35 cellular contexts compared by ENCODE assay signal in genomic region chr2:231029563-231029962, GRCh38. TPM values are rescaled to one million over a fixed set of nuclear protein-coding genes. Genes with fewer than 3 reads are reported as not detected.
"Had no signal": no experiment of that assay in that cellular context is flagged by ENCODE, and none has a peak within 500 bp of the region (broad histone marks: within the 10 kb centered on the region; RNA-seq: fewer than 3 reads in every experiment).

No MANE protein-coding gene starts in this region.

- H3K4me3 Mint-ChIP-seq: activated B cell treated with CpG ODN at 0.5 μM for 24 hours; activated CD4-positive, alpha-beta memory T cell treated with anti-CD3 and anti-CD28 coated beads for 36 hours; activated CD4-positive, alpha-beta T cell treated with anti-CD3 and anti-CD28 coated beads, Interleukin-2, amount 10 ng/mL, durations not matched to agents 24 days and 14 days; activated naive CD4-positive, alpha-beta T cell treated with anti-CD3 and anti-CD28 coated beads, Interleukin-2, amount 10 ng/mL, durations not matched to agents 7 days and 5 days; activated naive CD8-positive, alpha-beta T cell; activated naive CD8-positive, alpha-beta T cell treated with anti-CD3 and anti-CD28 coated beads, Interleukin-2, amount 50 U/mL, for 24 hours; activated T-cell treated with anti-CD3 and anti-CD28 coated beads, Interleukin-2, amount 50 U/mL, for 4 hours; activated T-helper 1 cell treated with anti-CD3 and anti-CD28 coated beads, Interleukin-12 subunit alpha, Interleukin-12 subunit beta, Interleukin-2, Interleukin-4 antibody, amounts not matched to agents 30 ng/mL and 10 ng/mL and 1 ng/mL, durations not matched to agents 14 hours and 24 hours and 36 hours; brain; T-cell; T-helper 17 cell had no signal

- DNase-seq: activated B cell treated with CpG ODN at 0.5 μM for 24 hours; activated CD4-positive, alpha-beta memory T cell treated with anti-CD3 and anti-CD28 coated beads for 36 hours; activated CD4-positive, alpha-beta T cell treated with anti-CD3 and anti-CD28 coated beads, Interleukin-2, amount 10 ng/mL, durations not matched to agents 24 days and 14 days; activated CD4-positive, CD25-positive, alpha-beta regulatory T cell treated with anti-CD3 and anti-CD28 coated beads, Interleukin-2, amount 50 U/mL, for 72 hours; activated CD8-positive, alpha-beta memory T cell treated with anti-CD3 and anti-CD28 coated beads, Interleukin-2, amount 50 U/mL, for 4 hours; activated effector memory CD4-positive, alpha-beta T cell treated with Interleukin-2 at 50 U/mL for 16 hours; activated naive CD4-positive, alpha-beta T cell treated with anti-CD3 and anti-CD28 coated beads, Interleukin-2, amount 10 ng/mL, durations not matched to agents 7 days and 5 days; activated naive CD8-positive, alpha-beta T cell treated with anti-CD3 and anti-CD28 coated beads, Interleukin-2, amount 50 U/mL, for 24 hours; activated T-cell treated with anti-CD3 and anti-CD28 coated beads for 4 hours; activated T-cell treated with anti-CD3 and anti-CD28 coated beads, Interleukin-2, amount 50 U/mL, for 4 hours; NCI-H1092 treated with DMSO at 0.1 percent for 48 hours; NCI-H1417; NCI-H146; NCI-H187; NCI-H2029 treated with DMSO at 0.1 percent for 48 hours; NCI-H2107; NCI-H2171; NCI-H510A; NCI-H526; NCI-H748 treated with DMSO at 0.1 percent for 48 hours; NK-92 treated with Interleukin-12 subunit alpha and Interleukin-12 subunit beta, amount 100 ng/mL, for 24 hours; PC-3; Peyer's patch; RPMI8226; SHP77 treated with DMSO at 0.1 percent for 48 hours; T-cell; T-helper 17 cell had no signal

- H3K4me1 ChIP-seq: Peyer's patch had no signal

- H3K4me3 ChIP-seq: Peyer's patch had no signal

- H3K9me3 Mint-ChIP-seq: activated B cell treated with CpG ODN at 0.5 μM for 24 hours; activated CD4-positive, alpha-beta memory T cell treated with anti-CD3 and anti-CD28 coated beads for 36 hours; activated CD4-positive, alpha-beta T cell treated with anti-CD3 and anti-CD28 coated beads, Interleukin-2, amount 10 ng/mL, durations not matched to agents 24 days and 14 days; activated naive CD4-positive, alpha-beta T cell treated with anti-CD3 and anti-CD28 coated beads, Interleukin-2, amount 10 ng/mL, durations not matched to agents 7 days and 5 days; activated naive CD8-positive, alpha-beta T cell treated with anti-CD3 and anti-CD28 coated beads, Interleukin-2, amount 50 U/mL, for 24 hours; activated T-cell treated with anti-CD3 and anti-CD28 coated beads, Interleukin-2, amount 50 U/mL, for 4 hours; activated T-helper 1 cell treated with anti-CD3 and anti-CD28 coated beads, Interleukin-12 subunit alpha, Interleukin-12 subunit beta, Interleukin-2, Interleukin-4 antibody, amounts not matched to agents 30 ng/mL and 10 ng/mL and 1 ng/mL, durations not matched to agents 14 hours and 24 hours and 36 hours; T-cell had no signal

- H3K4me1 Mint-ChIP-seq: activated CD4-positive, alpha-beta T cell treated with anti-CD3 and anti-CD28 coated beads, Interleukin-2, amount 10 ng/mL, durations not matched to agents 24 days and 14 days; activated naive CD4-positive, alpha-beta T cell treated with anti-CD3 and anti-CD28 coated beads, Interleukin-2, amount 10 ng/mL, durations not matched to agents 7 days and 5 days; activated naive CD8-positive, alpha-beta T cell treated with anti-CD3 and anti-CD28 coated beads, Interleukin-2, amount 50 U/mL, for 24 hours; brain; T-helper 17 cell had no signal

- H3K27ac Mint-ChIP-seq: activated B cell treated with CpG ODN at 0.5 μM for 24 hours; activated CD4-positive, alpha-beta memory T cell treated with anti-CD3 and anti-CD28 coated beads for 36 hours; activated CD4-positive, alpha-beta T cell treated with anti-CD3 and anti-CD28 coated beads, Interleukin-2, amount 10 ng/mL, durations not matched to agents 24 days and 14 days; activated naive CD4-positive, alpha-beta T cell treated with anti-CD3 and anti-CD28 coated beads, Interleukin-2, amount 10 ng/mL, durations not matched to agents 7 days and 5 days; activated naive CD8-positive, alpha-beta T cell; activated naive CD8-positive, alpha-beta T cell treated with anti-CD3 and anti-CD28 coated beads, Interleukin-2, amount 50 U/mL, for 24 hours; activated T-helper 1 cell treated with anti-CD3 and anti-CD28 coated beads, Interleukin-12 subunit alpha, Interleukin-12 subunit beta, Interleukin-2, Interleukin-4 antibody, amounts not matched to agents 30 ng/mL and 10 ng/mL and 1 ng/mL, durations not matched to agents 14 hours and 24 hours and 36 hours; brain; T-cell; T-helper 17 cell had no signal

- H3K27ac ChIP-seq: Peyer's patch, VCaP had no signal

- H3K36me3 Mint-ChIP-seq: activated CD4-positive, alpha-beta memory T cell treated with anti-CD3 and anti-CD28 coated beads for 36 hours; activated naive CD4-positive, alpha-beta T cell treated with anti-CD3 and anti-CD28 coated beads, Interleukin-2, amount 10 ng/mL, durations not matched to agents 7 days and 5 days; activated naive CD8-positive, alpha-beta T cell; brain; T-cell had no signal

- ATAC-seq: activated naive CD8-positive, alpha-beta T cell treated with anti-CD3 and anti-CD28 coated beads, Interleukin-2, amount 50 U/mL, for 24 hours; activated T-cell treated with anti-CD3 and anti-CD28 coated beads, Interleukin-2, amount 50 U/mL, for 4 hours; SK-N-SH treated with all-trans-retinoic acid at 6 μM for 48 hours; T-cell; T-helper 17 cell had no signal

- H3K27me3 ChIP-seq: Peyer's patch had no signal

- H3K9me3 ChIP-seq: Peyer's patch had no signal

- H3K36me3 ChIP-seq: Peyer's patch had no signal

RNA-seq across cellular contexts. Expression of gene C2orf72, which starts 7.8 kb away (rescaled TPM):
- total RNA-seq: activated B cell treated with CpG ODN at 0.5 μM for 24 hours; activated T-helper 1 cell treated with anti-CD3 and anti-CD28 coated beads, Interleukin-12 subunit alpha, Interleukin-12 subunit beta, Interleukin-2, Interleukin-4 antibody, amounts not matched to agents 30 ng/mL and 10 ng/mL and 1 ng/mL, durations not matched to agents 14 hours and 24 hours and 36 hours; bronchial epithelial cell; T-helper 17 cell had no signal

RNA-seq across cellular contexts. Expression of gene SPATA3, which starts 33.6 kb away (rescaled TPM):
- total RNA-seq: activated B cell treated with CpG ODN at 0.5 μM for 24 hours; activated CD4-positive, alpha-beta T cell treated with anti-CD3 and anti-CD28 coated beads, Interleukin-2, amount 10 ng/mL, durations not matched to agents 24 days and 14 days; activated T-cell treated with anti-CD3 and anti-CD28 coated beads, Interleukin-2, amount 50 U/mL, for 4 hours; activated T-helper 1 cell treated with anti-CD3 and anti-CD28 coated beads, Interleukin-12 subunit alpha, Interleukin-12 subunit beta, Interleukin-2, Interleukin-4 antibody, amounts not matched to agents 30 ng/mL and 10 ng/mL and 1 ng/mL, durations not matched to agents 14 hours and 24 hours and 36 hours; bronchial epithelial cell; M059J; PC-3; Peyer's patch; SK-MEL-5; T-cell; T-helper 17 cell had no signal
